1 cellular context compared by ENCODE assay signal in the genomic region with DNA sequence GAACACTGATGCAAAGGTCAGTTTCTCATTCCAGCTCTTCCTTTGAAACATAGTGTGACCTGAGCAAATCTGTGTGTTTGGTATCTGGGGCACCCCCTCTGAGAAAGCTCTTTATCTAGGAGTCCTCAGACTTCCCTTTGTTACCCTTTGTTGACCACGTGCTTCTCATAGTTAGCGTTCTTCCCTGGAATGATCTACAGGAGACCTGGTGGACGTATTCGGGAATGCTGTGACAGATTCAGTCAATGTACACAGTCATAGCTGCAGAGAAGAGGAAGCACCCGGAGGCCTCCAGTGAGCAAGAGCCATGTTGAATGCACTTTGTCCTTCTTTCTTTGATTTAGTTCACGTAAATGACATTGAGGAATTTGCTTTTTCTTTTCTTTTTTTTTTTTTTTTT.
TF ChIP-seq lines count a peak whose summit lies in the region.

No MANE protein-coding gene starts in this region.

TF ChIP-seq in HepG2, 621 proteins besides CTCF, POLR2A, EP300 and RAD21 (continued from another document):
- TF ChIP-seq ZBED4 (CRISPR knock-in tag; IDR thresholded peaks at IDR 0.05; ENCODE audit: borderline replicate concordance), result no peak
- no peak for TF ChIP-seq ZNF3 (CRISPR knock-in tag; IDR thresholded peaks at IDR 0.05)
- TF ChIP-seq, protein P1, sequence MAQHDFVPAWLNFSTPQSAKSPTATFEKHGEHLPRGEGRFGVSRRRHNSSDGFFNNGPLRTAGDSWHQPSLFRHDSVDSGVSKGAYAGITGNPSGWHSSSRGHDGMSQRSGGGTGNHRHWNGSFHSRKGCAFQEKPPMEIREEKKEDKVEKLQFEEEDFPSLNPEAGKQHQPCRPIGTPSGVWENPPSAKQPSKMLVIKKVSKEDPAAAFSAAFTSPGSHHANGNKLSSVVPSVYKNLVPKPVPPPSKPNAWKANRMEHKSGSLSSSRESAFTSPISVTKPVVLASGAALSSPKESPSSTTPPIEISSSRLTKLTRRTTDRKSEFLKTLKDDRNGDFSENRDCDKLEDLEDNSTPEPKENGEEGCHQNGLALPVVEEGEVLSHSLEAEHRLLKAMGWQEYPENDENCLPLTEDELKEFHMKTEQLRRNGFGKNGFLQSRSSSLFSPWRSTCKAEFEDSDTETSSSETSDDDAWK (CRISPR knock-in tag; IDR thresholded peaks at IDR 0.05), result no peak
- peak; percentile 85 for TF ChIP-seq GFI1 (CRISPR knock-in tag; IDR thresholded peaks at IDR 0.05; ENCODE audit: borderline replicate concordance)
- TF ChIP-seq NFKB2 (CRISPR knock-in tag; IDR thresholded peaks at IDR 0.05; ENCODE audit: borderline replicate concordance), result no peak
- no peak for TF ChIP-seq ZNF839 (CRISPR knock-in tag; IDR thresholded peaks at IDR 0.05; ENCODE audit: borderline replicate concordance)
- no peak for TF ChIP-seq ZNF557 (CRISPR knock-in tag; IDR thresholded peaks at IDR 0.05)
- TF ChIP-seq ZNF143 (CRISPR knock-in tag; IDR thresholded peaks at IDR 0.05), result no peak
- 0 out of 3 replicates have a peak, but pooled peaks have one; percentile 53 for TF ChIP-seq MXI1 (IDR thresholded peaks at IDR 0.05; ENCODE audit: borderline replicate concordance, low read depth, low read length)
- no peak for TF ChIP-seq ZNF775 (CRISPR knock-in tag; IDR thresholded peaks at IDR 0.05; ENCODE audit: borderline replicate concordance)
- no peak for TF ChIP-seq AGO1 (IDR thresholded peaks at IDR 0.05; ENCODE audit: low read depth, low read length, poor library complexity, severe bottlenecking)
- TF ChIP-seq ZNF30 (CRISPR knock-in tag; IDR thresholded peaks at IDR 0.05), result no peak
- TF ChIP-seq ZNF891 (CRISPR knock-in tag; IDR thresholded peaks at IDR 0.05), result no peak
- TF ChIP-seq, protein P2, sequence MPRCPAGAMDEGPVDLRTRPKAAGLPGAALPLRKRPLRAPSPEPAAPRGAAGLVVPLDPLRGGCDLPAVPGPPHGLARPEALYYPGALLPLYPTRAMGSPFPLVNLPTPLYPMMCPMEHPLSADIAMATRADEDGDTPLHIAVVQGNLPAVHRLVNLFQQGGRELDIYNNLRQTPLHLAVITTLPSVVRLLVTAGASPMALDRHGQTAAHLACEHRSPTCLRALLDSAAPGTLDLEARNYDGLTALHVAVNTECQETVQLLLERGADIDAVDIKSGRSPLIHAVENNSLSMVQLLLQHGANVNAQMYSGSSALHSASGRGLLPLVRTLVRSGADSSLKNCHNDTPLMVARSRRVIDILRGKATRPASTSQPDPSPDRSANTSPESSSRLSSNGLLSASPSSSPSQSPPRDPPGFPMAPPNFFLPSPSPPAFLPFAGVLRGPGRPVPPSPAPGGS (CRISPR knock-in tag; IDR thresholded peaks at IDR 0.05), result no peak
- TF ChIP-seq PHF21A (CRISPR knock-in tag; IDR thresholded peaks at IDR 0.05), result peak; percentile 54; the same call in 1 of the 2 replicates
- TF ChIP-seq TIGD3 (CRISPR knock-in tag; IDR thresholded peaks at IDR 0.05; ENCODE audit: borderline replicate concordance), result no peak
- TF ChIP-seq ZNF501 (CRISPR knock-in tag; IDR thresholded peaks at IDR 0.05), result no peak
- TF ChIP-seq ATF5 (CRISPR knock-in tag; IDR thresholded peaks at IDR 0.05; ENCODE audit: low read depth), result no peak
- TF ChIP-seq MZF1 (CRISPR knock-in tag; IDR thresholded peaks at IDR 0.05; ENCODE audit: borderline replicate concordance), result no peak
- no peak for TF ChIP-seq FOXP1 (IDR thresholded peaks at IDR 0.05)
- TF ChIP-seq FOXP1 (CRISPR knock-in tag; IDR thresholded peaks at IDR 0.05), result 0 out of 2 replicates have a peak, but pooled peaks have one; percentile 21
- TF ChIP-seq HMG20B (CRISPR knock-in tag; conservative IDR thresholded peaks at IDR 0.05), result no peak
- TF ChIP-seq SOX13 (IDR thresholded peaks at IDR 0.05), result peak; percentile 76
- peak in 1 of 2 experiments; percentile 96; a peak in 2 of 4 replicates for TF ChIP-seq SOX13 (CRISPR knock-in tag; conservative IDR thresholded peaks at IDR 0.05 in 1 of 2, IDR thresholded peaks at IDR 0.05 in 1 of 2)
- TF ChIP-seq GATA4 (IDR thresholded peaks at IDR 0.05; ENCODE audit: borderline replicate concordance, low read depth), result no peak
- no peak for TF ChIP-seq ZNF20 (CRISPR knock-in tag; IDR thresholded peaks at IDR 0.05)
- peak; percentile 44; the same call in 1 of the 2 replicates for TF ChIP-seq ZNF331 (CRISPR knock-in tag; IDR thresholded peaks at IDR 0.05)
- TF ChIP-seq, protein P3, sequence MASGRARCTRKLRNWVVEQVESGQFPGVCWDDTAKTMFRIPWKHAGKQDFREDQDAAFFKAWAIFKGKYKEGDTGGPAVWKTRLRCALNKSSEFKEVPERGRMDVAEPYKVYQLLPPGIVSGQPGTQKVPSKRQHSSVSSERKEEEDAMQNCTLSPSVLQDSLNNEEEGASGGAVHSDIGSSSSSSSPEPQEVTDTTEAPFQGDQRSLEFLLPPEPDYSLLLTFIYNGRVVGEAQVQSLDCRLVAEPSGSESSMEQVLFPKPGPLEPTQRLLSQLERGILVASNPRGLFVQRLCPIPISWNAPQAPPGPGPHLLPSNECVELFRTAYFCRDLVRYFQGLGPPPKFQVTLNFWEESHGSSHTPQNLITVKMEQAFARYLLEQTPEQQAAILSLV (CRISPR knock-in tag; IDR thresholded peaks at IDR 0.05; ENCODE audit: borderline replicate concordance), result 0 out of 2 replicates have a peak, but pooled peaks have one; percentile 49
- TF ChIP-seq ZBTB2 (CRISPR knock-in tag; IDR thresholded peaks at IDR 0.05; ENCODE audit: low read depth), result no peak
- TF ChIP-seq PHB2 (IDR thresholded peaks at IDR 0.05; ENCODE audit: partially characterized antibody), result no peak
- no peak for TF ChIP-seq ZNF703 (CRISPR knock-in tag; IDR thresholded peaks at IDR 0.05; ENCODE audit: borderline replicate concordance)
- 0 out of 2 replicates have a peak, but pooled peaks have one; percentile 52 for TF ChIP-seq ZGPAT (CRISPR knock-in tag; IDR thresholded peaks at IDR 0.05)
- TF ChIP-seq PPARG (CRISPR knock-in tag; conservative IDR thresholded peaks at IDR 0.05), result no peak
- TF ChIP-seq ZNF430 (CRISPR knock-in tag; IDR thresholded peaks at IDR 0.05), result no peak
- TF ChIP-seq DPF2 (CRISPR knock-in tag; IDR thresholded peaks at IDR 0.05; ENCODE audit: borderline replicate concordance, low read depth), result peak; percentile 21; the same call in 1 of the 2 replicates
- no peak for TF ChIP-seq KDM1A (CRISPR knock-in tag; IDR thresholded peaks at IDR 0.05)
- TF ChIP-seq RFXAP (CRISPR knock-in tag; IDR thresholded peaks at IDR 0.05; ENCODE audit: borderline replicate concordance), result no peak
- peak; percentile 62; the same call in 1 of the 2 replicates for TF ChIP-seq BHLHE40 (IDR thresholded peaks at IDR 0.05; ENCODE audit: low read length)
- no peak for TF ChIP-seq TBL1XR1 (IDR thresholded peaks at IDR 0.05; ENCODE audit: borderline replicate concordance, low read length, partially characterized antibody)
TF ChIP-seq in HepG2: peak in this region for 82.
